ENCODE assay signal across 10 cellular contexts in the genomic region with DNA sequence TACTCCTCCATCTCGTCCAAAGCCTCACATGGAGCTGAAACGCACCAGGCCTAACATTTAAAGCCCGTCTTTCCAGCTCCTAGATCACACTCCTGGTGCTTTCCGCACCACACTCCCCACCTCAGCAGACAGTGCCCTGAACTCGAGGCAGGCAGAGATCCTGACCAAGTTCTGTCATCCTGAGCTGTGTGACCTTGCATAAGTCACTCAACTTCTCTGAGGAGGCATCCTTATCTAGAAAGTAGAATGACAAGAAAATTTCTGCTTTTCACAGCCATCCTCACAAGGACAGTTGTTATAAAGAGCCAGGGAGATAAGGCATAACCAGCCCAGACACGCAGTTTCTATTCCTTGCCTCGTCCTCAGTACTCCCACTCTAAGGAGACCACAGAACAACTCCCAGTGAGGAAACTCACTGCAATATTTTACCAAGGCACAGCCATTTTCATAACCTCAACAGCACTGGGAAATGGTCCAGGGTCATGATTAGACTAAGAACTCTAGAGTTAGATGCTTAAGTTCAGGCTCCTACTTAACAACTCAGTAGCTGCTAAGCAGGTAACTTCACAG. TPM values are rescaled to one million over a fixed set of nuclear protein-coding genes. Genes with fewer than 3 reads are reported as not detected.
DNase-seq lines count a peak whose midpoint lies in the region; ATAC-seq and TF ChIP-seq lines count a peak whose summit lies in the region.
"Had no signal": no experiment of that assay in that cellular context is flagged by ENCODE, and none has a peak within 500 bp of the region (broad histone marks: within the 10 kb centered on the region; RNA-seq: fewer than 3 reads in every experiment).

No MANE protein-coding gene starts in this region.

- H3K27ac ChIP-seq in CD8-positive, alpha-beta memory T cell (ENCODE audit: low read depth, low read length): no peak overlapping the region
- no peak overlapping the region for H3K27ac ChIP-seq in mesendoderm (ENCODE audit: low read depth, low read length)
- no peak overlapping the region for H3K27ac ChIP-seq in prostate gland

- H3K79me1 ChIP-seq in mesendoderm (ENCODE audit: low read length): peaks cover 50% of the 10 kb centered on the region

- H3K27me3 Mint-ChIP-seq in CD8-positive, alpha-beta memory T cell: no peaks in the 10 kb centered on the region
- H3K27me3 Mint-ChIP-seq in activated naive CD8-positive, alpha-beta T cell treated with anti-CD3 and anti-CD28 coated beads, Interleukin-2, amount 10 ng/mL, durations not matched to agents 7 days and 5 days: no peaks in the 10 kb centered on the region

- no peaks in the 10 kb centered on the region for H3K9me3 ChIP-seq in CD8-positive, alpha-beta memory T cell (ENCODE audit: low read length)
- H3K9me3 ChIP-seq in Loucy (ENCODE audit: insufficient read depth, low read depth, low read length) (no peaks in the 10 kb centered on the region), prostate gland (no peaks in the 10 kb centered on the region)

- H3K4me1 Mint-ChIP-seq in CD8-positive, alpha-beta memory T cell: peaks cover 20 to 31% (median 24%) of the 10 kb centered on the region in 3 donors
- H3K4me1 Mint-ChIP-seq in activated naive CD8-positive, alpha-beta T cell treated with anti-CD3 and anti-CD28 coated beads, Interleukin-2, amount 10 ng/mL, durations not matched to agents 7 days and 5 days: peaks cover 39% of the 10 kb centered on the region

- no CpG with 5 or more reads among the region's 7 CpGs for WGBS in mesendoderm (ENCODE audit: extremely low coverage, insufficient coverage, low lambda C conversion rate)
- 86% methylated on average over 7 of the region's 7 CpGs for WGBS in prostate gland

- H3K18ac ChIP-seq in mesendoderm (ENCODE audit: low read length): no peak overlapping the region

- H2BK120ac ChIP-seq in mesendoderm (ENCODE audit: low read depth, low read length): no peak overlapping the region

- H4K5ac ChIP-seq in mesendoderm (ENCODE audit: low read length): no peak overlapping the region

- H2BK5ac ChIP-seq in mesendoderm (ENCODE audit: low read length): no peak overlapping the region

- peaks cover 68% of the 10 kb centered on the region for H3K79me2 ChIP-seq in Loucy (ENCODE audit: insufficient read depth, low read length)
- peaks cover 66% of the 10 kb centered on the region for H3K79me2 ChIP-seq in mesendoderm (ENCODE audit: control insufficient read depth, insufficient read depth, low read length)

- H3K27ac Mint-ChIP-seq in CD8-positive, alpha-beta memory T cell: peak overlapping the region in 6 of 8 donors; percentile 12 to 91 (median 72)
- peak overlapping the region; percentile 93 for H3K27ac Mint-ChIP-seq in activated naive CD8-positive, alpha-beta T cell treated with anti-CD3 and anti-CD28 coated beads, Interleukin-2, amount 10 ng/mL, durations not matched to agents 7 days and 5 days

- H3K36me3 Mint-ChIP-seq in CD8-positive, alpha-beta memory T cell: peaks cover 0 to 17% (median 2%) of the 10 kb centered on the region in 3 donors
- peaks cover 14% of the 10 kb centered on the region for H3K36me3 Mint-ChIP-seq in activated naive CD8-positive, alpha-beta T cell treated with anti-CD3 and anti-CD28 coated beads, Interleukin-2, amount 10 ng/mL, durations not matched to agents 7 days and 5 days

- no peak overlapping the region for H2AFZ ChIP-seq in Loucy (ENCODE audit: low read length)

- H3K9me2 ChIP-seq in Loucy (replicated peaks; ENCODE audit: low read depth, low read length): no peaks in the 10 kb centered on the region

- intact Hi-C loops in prostate gland (cut with DNase I): no loop called here

- no peaks in the 10 kb centered on the region for H3K9me3 Mint-ChIP-seq in CD8-positive, alpha-beta memory T cell
- H3K9me3 Mint-ChIP-seq in activated naive CD8-positive, alpha-beta T cell treated with anti-CD3 and anti-CD28 coated beads, Interleukin-2, amount 10 ng/mL, durations not matched to agents 7 days and 5 days: no peaks in the 10 kb centered on the region

- H3K36me3 ChIP-seq in CD8-positive, alpha-beta memory T cell (ENCODE audit: insufficient read depth, low read length): no peaks in the 10 kb centered on the region
- H3K36me3 ChIP-seq in Loucy (ENCODE audit: insufficient read depth, low read length) (peaks cover 12% of the 10 kb centered on the region; the same call in 1 of the 2 replicates), mesendoderm (ENCODE audit: control insufficient read depth, insufficient read depth, low read length) (peaks cover 37% of the 10 kb centered on the region), prostate gland (no peaks in the 10 kb centered on the region)

- DNase-seq in CD8-positive, alpha-beta memory T cell: no peak
- DNase-seq in activated naive CD8-positive, alpha-beta T cell treated with anti-CD3 and anti-CD28 coated beads, Interleukin-2, amount 10 ng/mL, durations not matched to agents 7 days and 5 days: no peak
- DNase-seq in mesendoderm (no peak), cerebellum (ENCODE audit: low spot score) (no peak), NOMO-1 treated with DMSO at 0.1 percent for 48 hours (lab: John Stamatoyannopoulos, UW; ENCODE audit: unreplicated experiment) (no peak), prostate gland (ENCODE audit: low spot score) (no peak)
- DNase-seq: effector CD8-positive, alpha-beta T cell; NCI-H2081 treated with DMSO at 0.1 percent for 48 hours had no signal

- CTCF ChIA-PET in CD8-positive, alpha-beta memory T cell (lab: Charles Lee): interaction anchor here (1.1 kb wide), 1 partner anchor 47 kb away, joined by 3 read pairs; no protein-coding TSS in a partner anchor

- H3K4me3 ChIP-seq in CD8-positive, alpha-beta memory T cell (ENCODE audit: low read length): no peak overlapping the region
- H3K4me3 ChIP-seq in Loucy (ENCODE audit: low read length, poor library complexity, severe bottlenecking): peak overlapping the region; percentile 90
- no peak overlapping the region for H3K4me3 ChIP-seq in mesendoderm (ENCODE audit: low read length)
- H3K4me3 ChIP-seq in prostate gland: no peak overlapping the region

- ATAC-seq in activated naive CD8-positive, alpha-beta T cell treated with anti-CD3 and anti-CD28 coated beads, Interleukin-2, amount 10 ng/mL, durations not matched to agents 7 days and 5 days (ENCODE audit: low read depth): no peak
- no peak for ATAC-seq in HG03571 (IDR thresholded peaks at IDR 0.05; ENCODE audit: unreplicated experiment)

- no peak overlapping the region for H3K23ac ChIP-seq in mesendoderm (ENCODE audit: low read length)

- H3K56ac ChIP-seq in mesendoderm (ENCODE audit: low read length): peak overlapping the region; percentile 57

- POLR2A ChIA-PET in CD8-positive, alpha-beta memory T cell (lab: Charles Lee): interaction anchor here (0.5 kb wide), 1 partner anchor 252 kb away, joined by 3 read pairs; no protein-coding TSS in a partner anchor
- POLR2A ChIA-PET in activated naive CD8-positive, alpha-beta T cell treated with anti-CD3 and anti-CD28 coated beads, Interleukin-2, amount 10 ng/mL, durations not matched to agents 7 days and 5 days (lab: Charles Lee): interaction anchor here (4.9 kb wide), 1 partner anchor 43 kb away, joined by 76 read pairs; no protein-coding TSS in a partner anchor

- H3K4me2 ChIP-seq in Loucy (ENCODE audit: low read depth, low read length, poor library complexity, severe bottlenecking) (peak overlapping the region; percentile 91), mesendoderm (ENCODE audit: low read length) (peak overlapping the region; percentile 8)

- TF ChIP-seq CTCF in Loucy (conservative IDR thresholded peaks at IDR 0.05; ENCODE audit: low read length): no peak
- TF ChIP-seq CTCF in prostate gland (IDR thresholded peaks at IDR 0.05): no peak

- peak overlapping the region in 4 of 7 donors; percentile 61 to 97 (median 96) for H3K4me3 Mint-ChIP-seq in CD8-positive, alpha-beta memory T cell
- H3K4me3 Mint-ChIP-seq in activated naive CD8-positive, alpha-beta T cell treated with anti-CD3 and anti-CD28 coated beads, Interleukin-2, amount 10 ng/mL, durations not matched to agents 7 days and 5 days: peak overlapping the region; percentile 90

- no peak for TF ChIP-seq POLR2A in prostate gland (IDR thresholded peaks at IDR 0.05)

- peaks cover 14% of the 10 kb centered on the region for H3K4me1 ChIP-seq in CD8-positive, alpha-beta memory T cell (ENCODE audit: insufficient read depth, low read length)
- H3K4me1 ChIP-seq in Loucy (ENCODE audit: insufficient read depth, low read length, poor library complexity, severe bottlenecking) (peaks cover 18% of the 10 kb centered on the region), mesendoderm (ENCODE audit: control insufficient read depth, low read depth, low read length) (peaks cover 19% of the 10 kb centered on the region), prostate gland (replicated peaks) (peaks cover 6% of the 10 kb centered on the region)

- H2AK5ac ChIP-seq in mesendoderm (ENCODE audit: low read length): no peak overlapping the region

- H3F3A ChIP-seq in Loucy (ENCODE audit: low read depth): no peaks in the 10 kb centered on the region

- H3K9ac ChIP-seq in Loucy (ENCODE audit: low read depth, low read length, poor library complexity, severe bottlenecking) (peak overlapping the region; percentile 69), mesendoderm (ENCODE audit: low read length) (peak overlapping the region; percentile 82)

- peaks cover 37% of the 10 kb centered on the region for H4K20me1 ChIP-seq in Loucy (ENCODE audit: insufficient read depth, low read length, poor library complexity, severe bottlenecking)

- H3K27me3 ChIP-seq in CD8-positive, alpha-beta memory T cell (ENCODE audit: insufficient read depth, low read length, poor library complexity, severe bottlenecking): no peaks in the 10 kb centered on the region
- H3K27me3 ChIP-seq in Loucy (ENCODE audit: insufficient read depth, low read length, poor library complexity, severe bottlenecking) (no peaks in the 10 kb centered on the region), mesendoderm (ENCODE audit: insufficient read depth, low read length, poor library complexity) (no peaks in the 10 kb centered on the region), prostate gland (replicated peaks; ENCODE audit: insufficient read depth) (no peaks in the 10 kb centered on the region)

- H4K8ac ChIP-seq in mesendoderm (ENCODE audit: low read depth, low read length): no peak overlapping the region

- H2BK15ac ChIP-seq in mesendoderm (replicated peaks; ENCODE audit: low read depth): no peak overlapping the region

- H3K4ac ChIP-seq in mesendoderm (ENCODE audit: low read depth, low read length): no peak overlapping the region

RNA-seq across cellular contexts. Expression of a gene that starts 3.1 kb away (rescaled TPM):
- total RNA-seq in CD8-positive, alpha-beta memory T cell: 10 to 100 TPM; 48.7 to 49.7 TPM
- polyA plus RNA-seq in CD8-positive, alpha-beta memory T cell: 2.7 TPM
- total RNA-seq in activated naive CD8-positive, alpha-beta T cell treated with anti-CD3 and anti-CD28 coated beads, Interleukin-2, amount 10 ng/mL, durations not matched to agents 7 days and 5 days: 10 to 100 TPM; 45.0 to 54.3 TPM
- polyA plus RNA-seq in mesendoderm (2013, experiment 1 of 2): 54.5 TPM
- 55.5 TPM for polyA plus RNA-seq in mesendoderm (2013, experiment 2 of 2)
- total RNA-seq in cerebellum (74.2 TPM), prostate gland (100 to 1,000 TPM in 1 of 2 donors, 1 to 10 TPM in 1; 6.7 to 130 TPM)
